In genomic region chr7:115491744-115492380, GRCh38 we compare ENCODE assay signal across 21 cellular contexts.
DNase-seq lines count a peak whose midpoint lies in the region; TF ChIP-seq lines count a peak whose summit lies in the region.
"Had no signal": no experiment of that assay in that cellular context is flagged by ENCODE, and none has a peak within 500 bp of the region (broad histone marks: within the 10 kb centered on the region; RNA-seq: fewer than 3 reads in every experiment).

No MANE protein-coding gene starts in this region.

- H3K27me3 Mint-ChIP-seq in nephron progenitor cell (ENCODE audit: low read depth, poor library complexity), result no peaks in the 10 kb centered on the region

- H3K9me2 ChIP-seq in GM23248 (ENCODE audit: insufficient read depth), result no peaks in the 10 kb centered on the region

- no peaks in the 10 kb centered on the region for H4K20me1 ChIP-seq in GM23248 (ENCODE audit: insufficient read depth)

- H3K9me3 ChIP-seq in GM23248 (ENCODE audit: low read depth), result no peaks in the 10 kb centered on the region
- H3K9me3 ChIP-seq in adipocyte (ENCODE audit: control insufficient read depth, low read length), result no peaks in the 10 kb centered on the region
- H3K9me3 ChIP-seq: BE2C, Peyer's patch had no signal

- peaks cover 15% of the 10 kb centered on the region for H3K4me1 Mint-ChIP-seq in nephron progenitor cell
- H3K4me1 Mint-ChIP-seq: CD8-positive, alpha-beta memory T cell had no signal

- H3F3A ChIP-seq in GM23248 (ENCODE audit: insufficient read depth), result no peaks in the 10 kb centered on the region

- H3K27ac Mint-ChIP-seq in nephron progenitor cell, result no peak overlapping the region
- H3K27ac Mint-ChIP-seq: CD14-positive monocyte; CD8-positive, alpha-beta memory T cell had no signal

- no peaks in the 10 kb centered on the region for H3K9me3 Mint-ChIP-seq in nephron progenitor cell
- H3K9me3 Mint-ChIP-seq: CD14-positive monocyte; CD8-positive, alpha-beta memory T cell had no signal

- no peak overlapping the region for H3K4me3 ChIP-seq in GM23248
- no peak overlapping the region for H3K4me3 ChIP-seq in adipocyte (ENCODE audit: low read length)
- H3K4me3 ChIP-seq in fibroblast of the aortic adventitia (ENCODE audit: low read depth, low read length), result no peak overlapping the region
- H3K4me3 ChIP-seq: Peyer's patch, SK-N-MC had no signal

- 59% methylated on average over 4 of the region's 4 CpGs for WGBS in GM23248 (ENCODE audit: low coverage in 1 of 2, low lambda C conversion rate in 2 of 2, missing lambda C conversion rate in 2 of 2), 2 experiments

- H3K27me3 ChIP-seq in GM23248 (replicated peaks; ENCODE audit: insufficient read depth) (no peaks in the 10 kb centered on the region), adipocyte (replicated peaks; ENCODE audit: control insufficient read depth, insufficient read depth, low read length) (no peaks in the 10 kb centered on the region)
- H3K27me3 ChIP-seq: BE2C, Peyer's patch had no signal

- in situ Hi-C loops in GM23248 (cut with MboI), result no loop called here

- H3K4me1 ChIP-seq in GM23248 (ENCODE audit: insufficient read depth) (peaks cover 21% of the 10 kb centered on the region; the same call in 1 of the 2 replicates), adipocyte (ENCODE audit: control insufficient read depth, insufficient read depth, low read length) (no peaks in the 10 kb centered on the region)
- H3K4me1 ChIP-seq: BE2C, Peyer's patch had no signal

- TF ChIP-seq CTCF in fibroblast of the aortic adventitia (IDR thresholded peaks at IDR 0.05; ENCODE audit: insufficient read depth, low read length), result no peak
- no peak for TF ChIP-seq CTCF in nephron progenitor cell (IDR thresholded peaks at IDR 0.05)

- H3K36me3 ChIP-seq in GM23248 (ENCODE audit: low read depth), result no peaks in the 10 kb centered on the region
- no peaks in the 10 kb centered on the region for H3K36me3 ChIP-seq in adipocyte (ENCODE audit: control insufficient read depth, insufficient read depth, low read length, severe bottlenecking)
- H3K36me3 ChIP-seq: BE2C, Peyer's patch had no signal

- no peak overlapping the region for H3K9ac ChIP-seq in GM23248
- H3K9ac ChIP-seq in adipocyte (ENCODE audit: low read length), result no peak overlapping the region

- peak overlapping the region; percentile 34; the same call in 1 of the 2 replicates for H2AFZ ChIP-seq in GM23248

- no peak overlapping the region for H3K4me3 Mint-ChIP-seq in nephron progenitor cell
- H3K4me3 Mint-ChIP-seq: CD14-positive monocyte; CD8-positive, alpha-beta memory T cell had no signal

- no peak overlapping the region for H3K4me2 ChIP-seq in GM23248 (ENCODE audit: unreplicated experiment)

- no peak overlapping the region for H3K27ac ChIP-seq in GM23248
- H3K27ac ChIP-seq: Peyer's patch, SK-N-MC had no signal

- H3K79me2 ChIP-seq in GM23248 (ENCODE audit: insufficient read depth), result no peaks in the 10 kb centered on the region

- no peak for DNase-seq in GM23248
- DNase-seq in NCI-H2081 (lab: John Stamatoyannopoulos, UW), result peak; percentile 20 to 73
- peak; percentile 51 for DNase-seq in adipocyte (ENCODE audit: low read depth)
- peak; percentile 81 for DNase-seq in fibroblast of the aortic adventitia (ENCODE audit: low read depth)
- no peak for DNase-seq in DMS 273 treated with DMSO at 0.1 percent for 48 hours (lab: John Stamatoyannopoulos, UW)
- no peak for DNase-seq in cerebellum (ENCODE audit: low spot score)
- no peak for DNase-seq in nephron progenitor cell
- DNase-seq in occipital lobe (lab: John Stamatoyannopoulos, UW), result no peak
- DNase-seq: ACHN; BE2C; CD8-positive, alpha-beta memory T cell; DMS153; DND-41; Karpas-422; NCI-H1694; NCI-H524; NCI-H774; Peyer's patch; SHP77 treated with DMSO at 0.1 percent for 48 hours had no signal

- no peaks in the 10 kb centered on the region for H3K36me3 Mint-ChIP-seq in nephron progenitor cell (ENCODE audit: low read depth)
- H3K36me3 Mint-ChIP-seq: CD14-positive monocyte; CD8-positive, alpha-beta memory T cell had no signal

Comparison
In these comparisons a context has a peak if more than half of its experiments do, and no peak if none do; other contexts are left out.
1. DNase-seq: peak in NCI-H2081 (2 of 2), adipocyte (single experiment) and fibroblast of the aortic adventitia (single experiment); none in GM23248 (single experiment), DMS 273 treated with DMSO at 0.1 percent for 48 hours (single experiment), cerebellum (single experiment), nephron progenitor cell (single experiment) and occipital lobe (single experiment).